8 cellular contexts compared by ENCODE assay signal in genomic region chr16:74368002-74368979, GRCh38. TPM values are rescaled to one million over a fixed set of nuclear protein-coding genes. Genes with fewer than 3 reads are reported as not detected.
DNase-seq lines count a peak whose midpoint lies in the region; ATAC-seq and TF ChIP-seq lines count a peak whose summit lies in the region.
"Not testable (repeated sequence)": the region's sequence is repeated elsewhere in the genome, so short reads cannot be mapped to it uniquely, and the experiment has no call there.

No MANE protein-coding gene starts in this region.

- H3F3A ChIP-seq in PC-3 (ENCODE audit: low read length, unreplicated experiment): not testable (repeated sequence)

- H3K4me1 Mint-ChIP-seq in activated T-cell treated with anti-CD3 and anti-CD28 coated beads, Interleukin-2, amount 50 U/mL, for 4 hours (ENCODE audit: low read depth): peaks cover 16% of the 10 kb centered on the region

- H3K4me3 ChIP-seq in PC-3 (ENCODE audit: low read length) (peak overlapping the region; percentile 97), muscle layer of duodenum (ENCODE audit: low read depth in 1 of 2, low read length in 2 of 2) (peak overlapping the region; percentile 69 to 95)

- H3K36me3 ChIP-seq in PC-3 (ENCODE audit: low read depth, low read length): not testable (repeated sequence)
- H3K36me3 ChIP-seq in muscle layer of duodenum (ENCODE audit: control insufficient read depth in 1 of 2, insufficient read depth in 2 of 2, low read length in 2 of 2): peaks cover 4 to 12% of the 10 kb centered on the region in 2 donors

- not testable (repeated sequence) for H3K9me3 Mint-ChIP-seq in activated T-cell treated with anti-CD3 and anti-CD28 coated beads, Interleukin-2, amount 50 U/mL, for 4 hours

- H3K4me2 ChIP-seq in PC-3 (ENCODE audit: low read length): peak overlapping the region; percentile 92

- not testable (repeated sequence) for H3K9me2 ChIP-seq in PC-3 (replicated peaks; ENCODE audit: low read length)

- not testable (repeated sequence) for H3K9me3 ChIP-seq in PC-3 (ENCODE audit: low read length); muscle layer of duodenum (ENCODE audit: control insufficient read depth in 1 of 2, low read length in 2 of 2)

- TF ChIP-seq CTCF in PC-3 (conservative IDR thresholded peaks at IDR 0.05; ENCODE audit: low read depth, low read length): not testable (repeated sequence)

- peak overlapping the region; percentile 94 for H3K4me3 Mint-ChIP-seq in activated T-cell treated with anti-CD3 and anti-CD28 coated beads, Interleukin-2, amount 50 U/mL, for 4 hours

- H2AFZ ChIP-seq in PC-3 (ENCODE audit: low read length): peak overlapping the region; percentile 82

- not testable (repeated sequence) for TF ChIP-seq RAD21 in Ishikawa (IDR thresholded peaks at IDR 0.05; ENCODE audit: low read depth)

- not testable (repeated sequence) for H4K20me1 ChIP-seq in PC-3 (ENCODE audit: low read length)

- DNase-seq in DMS153 treated with DMSO at 0.1 percent for 48 hours (lab: John Stamatoyannopoulos, UW; ENCODE audit: unreplicated experiment): peak; percentile 60
- DNase-seq in PC-3: peak; percentile 91
- peak; percentile 100 for DNase-seq in activated T-cell treated with anti-CD3 and anti-CD28 coated beads, Interleukin-2, amount 50 U/mL, for 4 hours
- DNase-seq in stimulated activated CD8-positive, alpha-beta memory T cell treated with anti-CD3 and anti-CD28 coated beads, Interleukin-7, amount 100 ng/mL, for 1 hour (ENCODE audit: low read depth in 2 of 2): peak; percentile 95 to 100

- ATAC-seq in GM21717 (IDR thresholded peaks at IDR 0.05; ENCODE audit: unreplicated experiment): peak; percentile 91
- ATAC-seq in PC-3: peak; percentile 95
- peak; percentile 94 to 95 for ATAC-seq in activated T-cell treated with anti-CD3 and anti-CD28 coated beads, Interleukin-2, amount 50 U/mL, for 4 hours
- peak; percentile 97 for ATAC-seq in esophagus mucosa

- POLR2A ChIA-PET in PC-3 (lab: Charles Lee; ENCODE audit: unreplicated experiment): not testable (repeated sequence)

- H3K27me3 Mint-ChIP-seq in activated T-cell treated with anti-CD3 and anti-CD28 coated beads, Interleukin-2, amount 50 U/mL, for 4 hours (ENCODE audit: low read depth): not testable (repeated sequence)

- CTCF ChIA-PET in PC-3 (lab: Charles Lee): not testable (repeated sequence)

- not testable (repeated sequence) for TF ChIP-seq EP300 in Ishikawa (IDR thresholded peaks at IDR 0.05; ENCODE audit: borderline replicate concordance)

- H3K79me2 ChIP-seq in PC-3 (ENCODE audit: low read length): peaks cover 33% of the 10 kb centered on the region

- H3K9ac ChIP-seq in PC-3 (ENCODE audit: low read length): peak overlapping the region; percentile 83

- not testable (repeated sequence) for H3K27me3 ChIP-seq in PC-3 (ENCODE audit: low read length); muscle layer of duodenum (ENCODE audit: low read depth, low read length)

- H3K36me3 Mint-ChIP-seq in activated T-cell treated with anti-CD3 and anti-CD28 coated beads, Interleukin-2, amount 50 U/mL, for 4 hours (ENCODE audit: insufficient read depth): not testable (repeated sequence)

- intact Hi-C loops in PC-3 (cut with micrococcal nuclease): not testable (repeated sequence)

- H3K4me1 ChIP-seq in PC-3 (ENCODE audit: insufficient read depth, low read length): not testable (repeated sequence)
- H3K4me1 ChIP-seq in muscle layer of duodenum (ENCODE audit: control insufficient read depth in 1 of 2, insufficient read depth in 2 of 2, low read length in 2 of 2): peaks cover 0 to 17% of the 10 kb centered on the region in 2 donors

- not testable (repeated sequence) for H3K27ac ChIP-seq in PC-3 (ENCODE audit: low read length); muscle layer of duodenum (ENCODE audit: low read length)

- TSS peak; percentile 98 for BruUV-seq in PC-3 (replicated peaks; lab: Mats Ljungman, UMichigan)

TF ChIP-seq in Ishikawa, 13 proteins besides CTCF, POLR2A, EP300 and RAD21:
- TF ChIP-seq TAF1 (IDR thresholded peaks at IDR 0.05; ENCODE audit: low read depth): peak; percentile 65
- peak; percentile 88 for TF ChIP-seq USF1 (IDR thresholded peaks at IDR 0.05)
- TF ChIP-seq MAX (IDR thresholded peaks at IDR 0.05): peak; percentile 87
- TF ChIP-seq EGR1 (IDR thresholded peaks at IDR 0.05): peak; percentile 59

RNA-seq across cellular contexts. Expression of gene NPIPB15, which starts 7.8 kb away (rescaled TPM):
- total RNA-seq in PC-3 (2014; rRNA removed) (not detected in 2 replicates), esophagus mucosa (2.8 TPM)
- 1 to 10 TPM in 2 of 3 donors, not detected in 1; 1.4 to 2.7 TPM for total RNA-seq in activated T-cell treated with anti-CD3 and anti-CD28 coated beads, Interleukin-2, amount 50 U/mL, for 4 hours

RNA-seq across cellular contexts. Expression of gene CLEC18B, which starts 53.0 kb away (rescaled TPM):
- total RNA-seq in PC-3 (2014; rRNA removed) (0.29 and 0.87 TPM in 2 replicates), esophagus mucosa (2.8 TPM)
- total RNA-seq in activated T-cell treated with anti-CD3 and anti-CD28 coated beads, Interleukin-2, amount 50 U/mL, for 4 hours: 1 to 10 TPM in 1 of 3 donors, under 1 TPM in 2; 0.25 to 1.1 (median 0.79) TPM
